In genomic region chr6:134299236-134299635, GRCh38 we compare ENCODE assay signal across 16 cellular contexts. TPM values are rescaled to one million over a fixed set of nuclear protein-coding genes. Genes with fewer than 3 reads are reported as not detected.
DNase-seq lines count a peak whose midpoint lies in the region; ATAC-seq and TF ChIP-seq lines count a peak whose summit lies in the region.
"Had no signal": no experiment of that assay in that cellular context is flagged by ENCODE, and none has a peak within 500 bp of the region (broad histone marks: within the 10 kb centered on the region; RNA-seq: fewer than 3 reads in every experiment).

No MANE protein-coding gene starts in this region.

- H3K27me3 ChIP-seq in body of pancreas = no peaks in the 10 kb centered on the region
- H3K27me3 ChIP-seq in left lung = no peaks in the 10 kb centered on the region
- H3K27me3 ChIP-seq: heart right ventricle had no signal

- TF ChIP-seq POLR2A in body of pancreas (IDR thresholded peaks at IDR 0.05) = no peak

- peaks cover 19% of the 10 kb centered on the region for H3K4me1 ChIP-seq in body of pancreas
- peaks cover 8 to 26% of the 10 kb centered on the region in 2 donors for H3K4me1 ChIP-seq in left lung

- H3K4me3 Mint-ChIP-seq in type B pancreatic cell = no peak overlapping the region
- H3K4me3 Mint-ChIP-seq: activated naive CD4-positive, alpha-beta T cell treated with anti-CD3 and anti-CD28 coated beads, Interleukin-2, amount 50 U/mL, for 24 hours had no signal

- intact Hi-C loops in body of pancreas (cut with DNase I) (no loop called here), left lung (cut with DNase I) (no loop called here)

- H3K27ac ChIP-seq in body of pancreas (peak overlapping the region in 3 of 4 donors; percentile 54 to 68 (median 65)), left lung (no peak overlapping the region)
- H3K27ac ChIP-seq: heart right ventricle had no signal

- H3K9me3 ChIP-seq in body of pancreas (no peaks in the 10 kb centered on the region), left lung (no peaks in the 10 kb centered on the region)
- H3K9me3 ChIP-seq: heart right ventricle had no signal

- DNase-seq in NCI-H2171 treated with DMSO at 0.1 percent for 48 hours (lab: John Stamatoyannopoulos, UW) = peak; percentile 33
- no peak for DNase-seq in NCI-H2171 (lab: John Stamatoyannopoulos, UW)
- DNase-seq in body of pancreas = peak; percentile 43 to 62 (median 51)
- DNase-seq in left lung = no peak
- no peak for DNase-seq in type B pancreatic cell (ENCODE audit: extremely low spot score, unreplicated experiment)
- no peak for DNase-seq in SW 1271 (lab: John Stamatoyannopoulos, UW)
- no peak for DNase-seq in GOT3 (lab: John Stamatoyannopoulos, UW)
- no peak for DNase-seq in epidermal melanocyte (ENCODE audit: insufficient read length, low spot score)
- DNase-seq: 8988T, heart right ventricle, MV-4-11, NCI-H510A treated with DMSO at 0.1 percent for 48 hours, retina, substantia nigra had no signal

- H3K27ac Mint-ChIP-seq in type B pancreatic cell = peak overlapping the region; percentile 13
- H3K27ac Mint-ChIP-seq: activated naive CD4-positive, alpha-beta T cell treated with anti-CD3 and anti-CD28 coated beads, Interleukin-2, amount 50 U/mL, for 24 hours had no signal

- peaks cover 15% of the 10 kb centered on the region for H3K4me1 Mint-ChIP-seq in type B pancreatic cell (ENCODE audit: unreplicated experiment)

- TF ChIP-seq CTCF in body of pancreas (IDR thresholded peaks at IDR 0.05) (no peak), left lung (IDR thresholded peaks at IDR 0.05) (no peak), type B pancreatic cell (conservative IDR thresholded peaks at IDR 0.05) (no peak)

- 12% methylated on average over 3 of the region's 3 CpGs for whole genome bisulfite sequencing in body of pancreas, 2 donors

- H3K36me3 Mint-ChIP-seq in type B pancreatic cell = peaks cover 3% of the 10 kb centered on the region

- H3K27me3 Mint-ChIP-seq in type B pancreatic cell = peaks cover 39% of the 10 kb centered on the region
- H3K27me3 Mint-ChIP-seq: activated naive CD4-positive, alpha-beta T cell treated with anti-CD3 and anti-CD28 coated beads, Interleukin-2, amount 50 U/mL, for 24 hours had no signal

- no peaks in the 10 kb centered on the region for H3K9me3 Mint-ChIP-seq in type B pancreatic cell
- H3K9me3 Mint-ChIP-seq: activated naive CD4-positive, alpha-beta T cell treated with anti-CD3 and anti-CD28 coated beads, Interleukin-2, amount 50 U/mL, for 24 hours had no signal

- ATAC-seq in body of pancreas (peak; percentile 84), left lung (peak; percentile 75)
- ATAC-seq: Right ventricle myocardium inferior had no signal

- H3K36me3 ChIP-seq in body of pancreas (replicated peaks in 1 of 2; ENCODE audit: insufficient read depth in 1 of 2, low read depth in 2 of 2) (no peaks in the 10 kb centered on the region), left lung (no peaks in the 10 kb centered on the region)
- H3K36me3 ChIP-seq: heart right ventricle had no signal

- H3K4me3 ChIP-seq in body of pancreas (no peak overlapping the region), left lung (no peak overlapping the region)
- H3K4me3 ChIP-seq: heart right ventricle had no signal

RNA-seq across cellular contexts. Expression of gene SGK1, which starts 18.7 kb away (rescaled TPM):
- total RNA-seq in body of pancreas = 100 to 1,000 TPM in 1 of 2 donors, 10 to 100 TPM in 1; 51.1 to 238 TPM
- 100 to 1,000 TPM; 154 to 236 TPM for total RNA-seq in left lung
- total RNA-seq in type B pancreatic cell (ENCODE audit: low replicate concordance) = 52.6 and 56.1 TPM in 2 replicates

Comparison
In these comparisons a context has a peak if more than half of its experiments do, and no peak if none do; other contexts are left out.
1. DNase-seq: peak in NCI-H2171 treated with DMSO at 0.1 percent for 48 hours (single experiment) and body of pancreas (4 of 4); none in NCI-H2171 (single experiment), left lung (0 of 2), type B pancreatic cell (single experiment), SW 1271 (0 of 2), GOT3 (single experiment) and epidermal melanocyte (single experiment).
2. H3K27ac ChIP-seq: peak in body of pancreas (3 of 4); none in left lung (0 of 2).